20 cellular contexts compared by ENCODE assay signal in genomic region chr17:58913971-58914769, GRCh38.
A peak's percentile ranks its signal among the peaks of the same experiment; 100 is the strongest.
DNase-seq lines count a peak whose midpoint lies in the region; ATAC-seq, FAIRE-seq and TF ChIP-seq lines count a peak whose summit lies in the region.
"Had no signal": no experiment of that assay in that cellular context is flagged by ENCODE, and none has a peak within 500 bp of the region (broad histone marks: within the 10 kb centered on the region; RNA-seq: fewer than 3 reads in every experiment).

No MANE protein-coding gene starts in this region.

- peak in 1 of 2 experiments; percentile 81; a peak in 3 of 6 replicates for ATAC-seq in A549
- ATAC-seq in HG02642 (IDR thresholded peaks at IDR 0.05; ENCODE audit: poor library complexity, unreplicated experiment): no peak
- no peak for ATAC-seq in naive thymus-derived CD8-positive, alpha-beta T cell
- no peak for ATAC-seq in GM21367 (IDR thresholded peaks at IDR 0.05; ENCODE audit: unreplicated experiment)
- ATAC-seq: activated CD8-positive, alpha-beta T cell treated with anti-CD3 and anti-CD28 coated beads, Interleukin-2, amount 10 ng/mL, durations not matched to agents 7 days and 5 days; activated T-helper 17 cell treated with anti-CD3 and anti-CD28 coated beads, Interleukin-2, amount 50 U/mL, for 72 hours; PC-3 had no signal

- peak overlapping the region; percentile 69 to 70; a peak in 5 of 6 replicates for H3K27ac ChIP-seq in A549
- H3K27ac ChIP-seq: right atrium auricular region, tibial artery had no signal

- no peaks in the 10 kb centered on the region for H3K4me1 Mint-ChIP-seq in naive thymus-derived CD8-positive, alpha-beta T cell
- H3K4me1 Mint-ChIP-seq: activated T-helper 17 cell treated with anti-CD3 and anti-CD28 coated beads, Interleukin-2, amount 50 U/mL, for 72 hours; B cell had no signal

- peaks cover 0 to 21% (median 7%) of the 10 kb centered on the region in 3 donors for H3K36me3 Mint-ChIP-seq in naive thymus-derived CD8-positive, alpha-beta T cell

- H3K9me3 ChIP-seq in A549: peaks cover 44% of the 10 kb centered on the region

- no peak; a peak in 1 of 5 replicates for TF ChIP-seq RAD21 in A549 (conservative IDR thresholded peaks at IDR 0.05 in 1 of 2, IDR thresholded peaks at IDR 0.05 in 1 of 2)

- CTCF ChIA-PET in A549 (lab: Yijun Ruan, JAX): interaction anchor here (0.6 to 1.2 kb wide), 3 partner anchors 14 to 468 kb away, joined by 3 to 5 read pairs (median 3); no protein-coding TSS in a partner anchor

- H3K4me2 ChIP-seq in A549: peak overlapping the region; percentile 40; the same call in 2 of the 3 replicates

- TF ChIP-seq POLR2A in A549 (IDR thresholded peaks at IDR 0.05; ENCODE audit: low read length) (no peak), GM12892 (IDR thresholded peaks at IDR 0.05; ENCODE audit: low read depth, low read length) (no peak)

- H3K27ac Mint-ChIP-seq in naive thymus-derived CD8-positive, alpha-beta T cell: no peak overlapping the region
- H3K27ac Mint-ChIP-seq: activated CD8-positive, alpha-beta T cell treated with anti-CD3 and anti-CD28 coated beads, Interleukin-2, amount 10 ng/mL, durations not matched to agents 7 days and 5 days; activated T-helper 17 cell treated with anti-CD3 and anti-CD28 coated beads, Interleukin-2, amount 50 U/mL, for 72 hours; B cell; dendritic cell treated with granulocyte-macrophage colony-stimulating factor and Interleukin-4, amounts not matched to agents 40 ng/mL and 50 ng/mL, for 4 days had no signal

- peak; percentile 74 for FAIRE-seq in A549 (lab: Jason Lieb, UNC)
- peak; percentile 53 for FAIRE-seq in GM12892 (lab: Jason Lieb, UNC)

- peak in 1 of 2 experiments; percentile 46; a peak in 1 of 5 replicates for TF ChIP-seq EP300 in A549 (IDR thresholded peaks at IDR 0.05)

- peaks cover 12% of the 10 kb centered on the region; the same call in 2 of the 3 replicates for H3K4me1 ChIP-seq in A549
- H3K4me1 ChIP-seq: right atrium auricular region, tibial artery had no signal

- DNase-seq in A549 (ENCODE audit: low read depth in 1 of 2, low spot score in 1 of 2): peak in 1 of 2 experiments; percentile 34
- DNase-seq in GM12892 (ENCODE audit: insufficient read length): no peak
- DNase-seq in astrocyte of the spinal cord (ENCODE audit: low read depth, low spot score): peak; percentile 5
- DNase-seq in foreskin fibroblast: peak; percentile 7 to 36
- DNase-seq in naive thymus-derived CD8-positive, alpha-beta T cell: no peak
- no peak for DNase-seq in cerebellar nuclear complex (lab: John Stamatoyannopoulos, UW)
- DNase-seq: activated CD8-positive, alpha-beta T cell treated with anti-CD3 and anti-CD28 coated beads, Interleukin-2, amount 10 ng/mL, durations not matched to agents 7 days and 5 days; foreskin melanocyte; GOT3; NCI-H1105 treated with DMSO at 0.1 percent for 48 hours; NCI-H446 treated with DMSO at 0.1 percent for 48 hours; PC-3; stimulated activated CD4-positive, alpha-beta T cell treated with anti-CD3 and anti-CD28 coated beads, Interleukin-1b, Interleukin-23, amount 100 ng/mL, for 48 hours; tibial artery had no signal

- 13% methylated on average over 2 of the region's 2 CpGs for WGBS in A549 (ENCODE audit: missing lambda C conversion rate)

- peaks cover 5 to 32% (median 16%) of the 10 kb centered on the region in 5 donors for H3K27me3 Mint-ChIP-seq in naive thymus-derived CD8-positive, alpha-beta T cell

- in situ Hi-C loops in astrocyte of the spinal cord (cut with HindIII; ENCODE audit: low sequenced_read_pairs): no loop called here

- H3K9me3 Mint-ChIP-seq in naive thymus-derived CD8-positive, alpha-beta T cell: peaks cover 0 to 31% (median 17%) of the 10 kb centered on the region in 9 donors
- H3K9me3 Mint-ChIP-seq: activated T-helper 17 cell treated with anti-CD3 and anti-CD28 coated beads, Interleukin-2, amount 50 U/mL, for 72 hours had no signal

- no peak overlapping the region for H3K4me3 ChIP-seq in A549
- no peak overlapping the region for H3K4me3 ChIP-seq in astrocyte of the spinal cord (ENCODE audit: low read depth, low read length)
- no peak overlapping the region for H3K4me3 ChIP-seq in foreskin fibroblast (ENCODE audit: low read depth in 1 of 2, low read length in 2 of 2)
- H3K4me3 ChIP-seq: right atrium auricular region, tibial artery had no signal

- POLR2A ChIA-PET in A549 (lab: Yijun Ruan, JAX): interaction anchor here (1.0 kb wide), 1 partner anchor 282 kb away, joined by 3 read pairs; no protein-coding TSS in a partner anchor
- POLR2A ChIA-PET in naive thymus-derived CD8-positive, alpha-beta T cell (lab: Charles Lee): no interaction called here

- no peak overlapping the region for H3K4me3 Mint-ChIP-seq in naive thymus-derived CD8-positive, alpha-beta T cell
- H3K4me3 Mint-ChIP-seq: activated CD8-positive, alpha-beta T cell treated with anti-CD3 and anti-CD28 coated beads, Interleukin-2, amount 10 ng/mL, durations not matched to agents 7 days and 5 days; activated T-helper 17 cell treated with anti-CD3 and anti-CD28 coated beads, Interleukin-2, amount 50 U/mL, for 72 hours; B cell; dendritic cell treated with granulocyte-macrophage colony-stimulating factor and Interleukin-4, amounts not matched to agents 40 ng/mL and 50 ng/mL, for 4 days had no signal

- TF ChIP-seq CTCF in A549 (IDR thresholded peaks at IDR 0.05): no peak
- no peak for TF ChIP-seq CTCF in astrocyte of the spinal cord (IDR thresholded peaks at IDR 0.05; ENCODE audit: low read depth, low read length)
- TF ChIP-seq CTCF in foreskin fibroblast (IDR thresholded peaks at IDR 0.05; ENCODE audit: low read depth, low read length): no peak

TF ChIP-seq in A549, 52 proteins besides CTCF, POLR2A, EP300 and RAD21:
- TF ChIP-seq CEBPB (IDR thresholded peaks at IDR 0.05) (peak; percentile 77 to 100), BCL3 (IDR thresholded peaks at IDR 0.05) (peak; percentile 49; the same call in 1 of the 3 replicates), NPAS2 (CRISPR knock-in tag; IDR thresholded peaks at IDR 0.05; ENCODE audit: borderline replicate concordance) (no peak), JUN (IDR thresholded peaks at IDR 0.05) (peak in 1 of 2 experiments; percentile 45; a peak in 1 of 5 replicates), HES2 (IDR thresholded peaks at IDR 0.05) (peak; percentile 100), MAFK (IDR thresholded peaks at IDR 0.05; ENCODE audit: partially characterized antibody) (no peak), ZSCAN20 (CRISPR knock-in tag; IDR thresholded peaks at IDR 0.05) (peak; percentile 83; the same call in 1 of the 2 replicates)

Comparison
In these comparisons a context has a peak if more than half of its experiments do, and no peak if none do; other contexts are left out.
1. DNase-seq: peak in astrocyte of the spinal cord (single experiment) and foreskin fibroblast (2 of 2); none in GM12892 (single experiment), naive thymus-derived CD8-positive, alpha-beta T cell (0 of 10) and cerebellar nuclear complex (0 of 2).